ENCODE assay signal across 1 cellular context in genomic region chr16:30395155-30395991, GRCh38.
TF ChIP-seq lines count a peak whose summit lies in the region.

ZNF48 (plus strand) TSS chr16:30395420; CDS start chr16:30395795, 375 bp downstream.

TF ChIP-seq in HCT116, 20 proteins besides CTCF, POLR2A, EP300 and RAD21 (continued from another document):
- TF ChIP-seq ZBTB33 (IDR thresholded peaks at IDR 0.05; ENCODE audit: extremely low read depth, insufficient replicate concordance, low read length): peak; percentile 28
- TF ChIP-seq EGR1 (IDR thresholded peaks at IDR 0.05; ENCODE audit: low read depth): peak; percentile 77
- TF ChIP-seq EZH2 (IDR thresholded peaks at IDR 0.05): no peak
- peak; percentile 52 for TF ChIP-seq TCF7L2 (IDR thresholded peaks at IDR 0.05; ENCODE audit: borderline replicate concordance, extremely low read depth, insufficient read depth, insufficient read length)
